Comparison of ENCODE assay signal across 11 cellular contexts in the genomic region with DNA sequence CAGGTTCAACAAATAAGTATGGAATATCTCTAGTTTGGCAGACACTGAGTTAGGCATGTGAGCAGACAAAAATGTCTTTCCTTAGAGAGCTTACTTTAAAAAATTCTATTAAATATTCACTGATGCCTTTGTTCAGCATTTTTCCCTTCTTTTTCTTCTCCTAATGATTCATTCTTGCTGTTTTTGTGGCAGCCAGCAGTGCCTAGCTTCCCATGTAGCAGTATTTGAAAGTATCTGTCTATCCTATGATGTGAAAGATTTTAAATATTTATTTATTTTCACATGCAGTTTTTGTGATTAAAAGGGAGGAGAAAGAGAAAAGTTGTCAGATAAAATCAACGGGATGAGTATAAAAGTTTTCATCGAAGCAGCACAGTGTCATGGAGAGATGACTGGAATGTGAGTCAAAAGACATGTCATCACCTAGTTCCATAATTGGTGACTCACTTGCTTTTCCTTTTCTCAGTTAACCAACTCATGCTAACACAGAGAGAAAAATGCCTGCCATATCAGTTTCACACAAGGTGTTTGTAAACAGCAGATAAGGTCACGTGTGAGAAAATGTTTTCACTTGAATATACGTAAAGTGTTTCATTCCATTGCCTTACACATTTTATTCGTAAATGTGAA.
DNase-seq lines count a peak whose midpoint lies in the region; ATAC-seq and TF ChIP-seq lines count a peak whose summit lies in the region.
"Had no signal": no experiment of that assay in that cellular context is flagged by ENCODE, and none has a peak within 500 bp of the region (broad histone marks: within the 10 kb centered on the region; RNA-seq: fewer than 3 reads in every experiment).

No MANE protein-coding gene starts in this region.

- H3K23ac ChIP-seq in trophoblast cell (ENCODE audit: low read length): no peak overlapping the region

- no peak overlapping the region for H4K12ac ChIP-seq in trophoblast cell (ENCODE audit: low read depth, low read length)

- no peak overlapping the region for H2BK5ac ChIP-seq in trophoblast cell (ENCODE audit: low read depth, low read length, poor library complexity)

- no peak overlapping the region for H2BK120ac ChIP-seq in trophoblast cell (ENCODE audit: insufficient read depth, low read length, poor library complexity)

- H3K79me2 ChIP-seq in trophoblast cell (ENCODE audit: control insufficient read depth, insufficient read depth, low read length, poor library complexity): no peaks in the 10 kb centered on the region

- H3K36me3 ChIP-seq in trophoblast cell (ENCODE audit: control insufficient read depth in 1 of 2, insufficient read depth in 2 of 2, low read length in 2 of 2): no peaks in the 10 kb centered on the region
- no peaks in the 10 kb centered on the region for H3K36me3 ChIP-seq in testis (ENCODE audit: low read depth, missing control alignments)

- H3K4me1 ChIP-seq in trophoblast cell (ENCODE audit: control insufficient read depth in 1 of 2, insufficient read depth in 2 of 2, low read length in 2 of 2): no peaks in the 10 kb centered on the region
- H3K4me1 ChIP-seq in testis: no peaks in the 10 kb centered on the region

- H3K27me3 ChIP-seq in trophoblast cell (ENCODE audit: insufficient read depth, low read length) (no peaks in the 10 kb centered on the region), testis (no peaks in the 10 kb centered on the region)

- no peak for TF ChIP-seq POLR2A in testis (IDR thresholded peaks at IDR 0.05)

- no peak overlapping the region for H2BK12ac ChIP-seq in trophoblast cell (ENCODE audit: low read length)

- H2AK5ac ChIP-seq in trophoblast cell (ENCODE audit: low read length): no peak overlapping the region

- DNase-seq in EL (peak; percentile 54), trophoblast cell (peak; percentile 10 to 82), NCI-H2107 (lab: John Stamatoyannopoulos, UW) (no peak), SIG-M5 treated with dmso at 0.1 percent for 504 hours (lab: John Stamatoyannopoulos, UW; ENCODE audit: unreplicated experiment) (no peak), testis (no peak)
- DNase-seq in stimulated activated CD4-positive, alpha-beta T cell treated with anti-CD3 and anti-CD28 coated beads, Interleukin-2, amount 100 ng/mL, for 48 hours: no peak
- DNase-seq: GDM1, substantia nigra had no signal

- H3K9me3 ChIP-seq in trophoblast cell (ENCODE audit: insufficient read depth, low read depth, low read length): no peaks in the 10 kb centered on the region
- H3K9me3 ChIP-seq in testis: no peaks in the 10 kb centered on the region

- H3K4me3 ChIP-seq in trophoblast cell (ENCODE audit: low read depth, low read length): no peak overlapping the region
- no peak overlapping the region for H3K4me3 ChIP-seq in testis
- H3K4me3 ChIP-seq: lung had no signal

- ATAC-seq in esophagus mucosa: peak; percentile 95

- no peak overlapping the region for H3K9ac ChIP-seq in trophoblast cell (ENCODE audit: low read length)

- no CpG with 5 or more reads among the region's 5 CpGs for WGBS in trophoblast cell (ENCODE audit: extremely low coverage, insufficient coverage, insufficient read length)
- WGBS in testis, 2 donors: 78 to 84% methylated on average over 5 of the region's 5 CpGs

- no peak for TF ChIP-seq CTCF in testis (IDR thresholded peaks at IDR 0.05)

- no peak overlapping the region for H2AFZ ChIP-seq in trophoblast cell (ENCODE audit: insufficient read depth, low read length, poor library complexity)

- H3K18ac ChIP-seq in trophoblast cell (ENCODE audit: low read length): no peak overlapping the region

- no peak overlapping the region for H4K8ac ChIP-seq in trophoblast cell (ENCODE audit: low read depth, low read length)

- no peaks in the 10 kb centered on the region for H3K79me1 ChIP-seq in trophoblast cell (ENCODE audit: low read length)

- no peak overlapping the region for H3K4ac ChIP-seq in trophoblast cell (ENCODE audit: low read depth, low read length)

- intact Hi-C loops in testis (cut with DNase I; ENCODE audit: low total_unique reads): no loop called here

- no peak overlapping the region for H3K4me2 ChIP-seq in trophoblast cell (ENCODE audit: low read length)

- H4K91ac ChIP-seq in trophoblast cell (ENCODE audit: low read depth, low read length): no peak overlapping the region

- H3K14ac ChIP-seq in trophoblast cell (ENCODE audit: low read length): no peak overlapping the region

- no peak overlapping the region for H3K27ac ChIP-seq in trophoblast cell (ENCODE audit: low read depth, low read length)
- H3K27ac ChIP-seq in testis: no peak overlapping the region

TF ChIP-seq in PFSK-1, 5 proteins besides CTCF, POLR2A, EP300 and RAD21:
- peak; percentile 36; the same call in 1 of the 2 replicates for TF ChIP-seq TAF1 (IDR thresholded peaks at IDR 0.05; ENCODE audit: borderline replicate concordance, insufficient read depth, low read length)
- peak; percentile 77; the same call in 1 of the 2 replicates for TF ChIP-seq SIN3A (IDR thresholded peaks at IDR 0.05; ENCODE audit: borderline replicate concordance, insufficient read depth, low read length)
- TF ChIP-seq FOXP2 (optimal IDR thresholded peaks at IDR 0.05; ENCODE audit: borderline replicate concordance, extremely low read depth, extremely low read length, insufficient read depth): no peak
- TF ChIP-seq, protein P1, sequence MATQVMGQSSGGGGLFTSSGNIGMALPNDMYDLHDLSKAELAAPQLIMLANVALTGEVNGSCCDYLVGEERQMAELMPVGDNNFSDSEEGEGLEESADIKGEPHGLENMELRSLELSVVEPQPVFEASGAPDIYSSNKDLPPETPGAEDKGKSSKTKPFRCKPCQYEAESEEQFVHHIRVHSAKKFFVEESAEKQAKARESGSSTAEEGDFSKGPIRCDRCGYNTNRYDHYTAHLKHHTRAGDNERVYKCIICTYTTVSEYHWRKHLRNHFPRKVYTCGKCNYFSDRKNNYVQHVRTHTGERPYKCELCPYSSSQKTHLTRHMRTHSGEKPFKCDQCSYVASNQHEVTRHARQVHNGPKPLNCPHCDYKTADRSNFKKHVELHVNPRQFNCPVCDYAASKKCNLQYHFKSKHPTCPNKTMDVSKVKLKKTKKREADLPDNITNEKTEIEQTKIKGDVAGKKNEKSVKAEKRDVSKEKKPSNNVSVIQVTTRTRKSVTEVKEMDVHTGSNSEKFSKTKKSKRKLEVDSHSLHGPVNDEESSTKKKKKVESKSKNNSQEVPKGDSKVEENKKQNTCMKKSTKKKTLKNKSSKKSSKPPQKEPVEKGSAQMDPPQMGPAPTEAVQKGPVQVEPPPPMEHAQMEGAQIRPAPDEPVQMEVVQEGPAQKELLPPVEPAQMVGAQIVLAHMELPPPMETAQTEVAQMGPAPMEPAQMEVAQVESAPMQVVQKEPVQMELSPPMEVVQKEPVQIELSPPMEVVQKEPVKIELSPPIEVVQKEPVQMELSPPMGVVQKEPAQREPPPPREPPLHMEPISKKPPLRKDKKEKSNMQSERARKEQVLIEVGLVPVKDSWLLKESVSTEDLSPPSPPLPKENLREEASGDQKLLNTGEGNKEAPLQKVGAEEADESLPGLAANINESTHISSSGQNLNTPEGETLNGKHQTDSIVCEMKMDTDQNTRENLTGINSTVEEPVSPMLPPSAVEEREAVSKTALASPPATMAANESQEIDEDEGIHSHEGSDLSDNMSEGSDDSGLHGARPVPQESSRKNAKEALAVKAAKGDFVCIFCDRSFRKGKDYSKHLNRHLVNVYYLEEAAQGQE (IDR thresholded peaks at IDR 0.05; ENCODE audit: insufficient read depth in 1 of 2, low read depth in 2 of 2, low read length in 2 of 2): 0 out of 4 replicates have a peak, but pooled peaks of 1 of the 2 experiments have one; percentile 43
- TF ChIP-seq POLR2AphosphoS5 (IDR thresholded peaks at IDR 0.05; ENCODE audit: low read depth, low read length): peak; percentile 51; the same call in 1 of the 2 replicates

Comparison
In these comparisons a context has a peak if more than half of its experiments do, and no peak if none do; other contexts are left out.
1. DNase-seq: peak in EL (single experiment) and trophoblast cell (2 of 2); none in NCI-H2107 (single experiment), SIG-M5 treated with dmso at 0.1 percent for 504 hours (single experiment), testis (single experiment) and stimulated activated CD4-positive, alpha-beta T cell treated with anti-CD3 and anti-CD28 coated beads, Interleukin-2, amount 100 ng/mL, for 48 hours (0 of 2).